9 cellular contexts compared by ENCODE assay signal in the genomic region with DNA sequence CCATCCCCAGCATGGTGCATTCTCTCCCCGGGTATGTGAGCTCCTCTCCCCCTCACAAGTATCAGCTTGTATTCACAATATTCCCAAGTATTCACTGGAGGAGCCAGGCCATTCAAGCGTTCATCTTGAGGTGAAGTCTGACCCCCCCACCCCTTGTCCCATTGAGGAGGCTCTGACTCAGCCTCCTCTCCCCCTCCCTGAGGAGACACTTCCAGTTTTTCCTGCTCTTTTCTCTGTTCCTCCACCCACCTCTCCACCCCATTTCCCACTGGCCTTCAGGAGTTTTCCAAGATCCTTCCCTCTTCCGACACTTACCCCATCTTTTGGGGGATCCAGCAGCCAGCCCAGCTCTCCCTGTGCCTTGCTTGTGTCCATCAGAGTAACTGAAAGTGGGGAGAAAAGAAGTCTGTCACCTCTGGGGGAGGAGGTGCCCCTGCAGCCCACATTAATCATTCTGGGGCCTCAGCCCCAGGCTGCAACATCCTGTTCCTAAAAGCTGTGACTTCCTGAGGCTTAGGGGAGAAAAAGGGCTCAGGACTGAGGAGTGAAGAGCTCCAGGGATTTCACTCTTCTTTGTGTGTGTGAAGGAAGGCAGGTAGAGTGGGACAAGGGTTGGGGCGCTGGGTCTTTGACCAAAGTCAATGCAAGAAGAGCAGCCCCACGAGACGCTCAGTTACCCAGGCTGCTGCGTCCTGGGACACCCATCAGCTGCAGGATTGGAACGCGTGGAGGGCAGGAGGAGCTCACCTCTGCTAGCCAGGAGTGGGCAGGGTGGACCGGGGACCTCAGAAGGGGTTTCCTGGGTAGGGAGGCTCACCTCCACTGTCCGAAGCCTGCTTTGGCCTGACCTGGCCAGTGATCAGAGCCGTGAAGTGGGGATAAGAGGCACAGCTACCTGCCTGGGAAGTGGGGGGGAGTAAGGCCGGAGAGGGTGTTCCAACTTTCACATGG. TPM values are rescaled to one million over a fixed set of nuclear protein-coding genes. Genes with fewer than 3 reads are reported as not detected.
DNase-seq lines count a peak whose midpoint lies in the region; ATAC-seq, FAIRE-seq and TF ChIP-seq lines count a peak whose summit lies in the region.
"Had no signal": no experiment of that assay in that cellular context is flagged by ENCODE, and none has a peak within 500 bp of the region (broad histone marks: within the 10 kb centered on the region; RNA-seq: fewer than 3 reads in every experiment).

No MANE protein-coding gene starts in this region.

- H3K27me3 ChIP-seq in HUES6 (ENCODE audit: control insufficient read depth, insufficient read depth, low read length) (no peaks in the 10 kb centered on the region), small intestine (ENCODE audit: control insufficient read depth in 2 of 2, insufficient read depth in 2 of 2, low read length in 2 of 2) (no peaks in the 10 kb centered on the region)

- H3K4me3 ChIP-seq in HUES6 (ENCODE audit: low read depth, low read length) (peak overlapping the region; percentile 84), small intestine (ENCODE audit: low read depth in 1 of 2, low read length in 2 of 2) (peak overlapping the region; percentile 19 to 62)

- peak overlapping the region; percentile 72; the same call in 1 of the 2 replicates for H3K27ac ChIP-seq in HUES6 (ENCODE audit: low read depth, low read length)
- H3K27ac ChIP-seq in small intestine (ENCODE audit: low read depth in 1 of 2, low read length in 1 of 2), result peak overlapping the region; percentile 50 to 60

- no peak for TF ChIP-seq CTCF in glutamatergic neuron (IDR thresholded peaks at IDR 0.05; ENCODE audit: partially characterized antibody, unreplicated experiment)

- no peak for ATAC-seq in GM18909 (IDR thresholded peaks at IDR 0.05; ENCODE audit: poor library complexity, unreplicated experiment)

- no peak overlapping the region for H3K27ac Mint-ChIP-seq in glutamatergic neuron (ENCODE audit: unreplicated experiment)

- H3K9me3 Mint-ChIP-seq in glutamatergic neuron (ENCODE audit: unreplicated experiment), result peaks cover 13% of the 10 kb centered on the region

- H3K4me1 ChIP-seq in HUES6 (ENCODE audit: control insufficient read depth, insufficient read depth, low read length), result peaks cover 63% of the 10 kb centered on the region
- H3K4me1 ChIP-seq in small intestine (ENCODE audit: control insufficient read depth in 2 of 2, insufficient read depth in 1 of 2, low read depth in 1 of 2, low read length in 1 of 2), result peaks cover 11 to 20% of the 10 kb centered on the region in 2 donors

- no peak for FAIRE-seq in small intestine (lab: Jason Lieb, UNC)
- no peak for FAIRE-seq in GM12892 (lab: Jason Lieb, UNC)

- WGBS in small intestine, 3 donors, result 14 to 49% (median 21%) methylated on average over 12 to 13 of the region's 13 CpGs

- DNase-seq in UCSD-AML1 (lab: John Stamatoyannopoulos, UW; ENCODE audit: unreplicated experiment), result peak; percentile 28
- DNase-seq in glutamatergic neuron, result no peak
- no peak for DNase-seq in small intestine
- no peak for DNase-seq in NCI-H510A (lab: John Stamatoyannopoulos, UW)
- no peak for DNase-seq in GM12892 (ENCODE audit: insufficient read length)
- no peak for DNase-seq in NCI-H2196 treated with DMSO at 0.1 percent for 48 hours (lab: John Stamatoyannopoulos, UW; ENCODE audit: unreplicated experiment)

- peaks cover 16% of the 10 kb centered on the region for H3K27me3 Mint-ChIP-seq in glutamatergic neuron (ENCODE audit: unreplicated experiment)

- H3K9ac ChIP-seq in HUES6 (ENCODE audit: low read length), result peak overlapping the region; percentile 86

- no peak for TF ChIP-seq POLR2A in GM12892 (IDR thresholded peaks at IDR 0.05; ENCODE audit: low read depth, low read length)

- H3K4me1 Mint-ChIP-seq in glutamatergic neuron (ENCODE audit: low read depth, unreplicated experiment), result peaks cover 49% of the 10 kb centered on the region

- H3K36me3 ChIP-seq in HUES6 (ENCODE audit: control insufficient read depth, insufficient read depth, low read length) (peaks cover 23% of the 10 kb centered on the region), small intestine (ENCODE audit: control insufficient read depth in 2 of 2, insufficient read depth in 2 of 2, low read length in 2 of 2) (no peaks in the 10 kb centered on the region)

- no peaks in the 10 kb centered on the region for H3K9me3 ChIP-seq in HUES6 (ENCODE audit: control insufficient read depth, insufficient read depth, low read depth, low read length)
- H3K9me3 ChIP-seq in small intestine (ENCODE audit: control insufficient read depth, low read depth), result no peaks in the 10 kb centered on the region

- no peaks in the 10 kb centered on the region for H3K36me3 Mint-ChIP-seq in glutamatergic neuron (ENCODE audit: unreplicated experiment)

- H3K4me3 Mint-ChIP-seq in glutamatergic neuron (ENCODE audit: unreplicated experiment), result peak overlapping the region; percentile 40

RNA-seq across cellular contexts. Expression of a gene that starts 1.1 kb away (rescaled TPM):
- total RNA-seq in glutamatergic neuron (ENCODE audit: unreplicated experiment), result 4.7 TPM
- 10 to 100 TPM; 14.6 to 42.3 (median 19.6) TPM for polyA plus RNA-seq in small intestine
- 1.5 TPM for polyA plus RNA-seq in GM12892 (2012; ENCODE audit: missing spikeins)

RNA-seq across cellular contexts. Expression of a gene that starts 26.4 kb away (rescaled TPM):
- total RNA-seq in glutamatergic neuron (ENCODE audit: unreplicated experiment), result 163 TPM
- polyA plus RNA-seq in small intestine, result 10 to 100 TPM; 50.3 to 73.2 (median 50.8) TPM
- 26.2 TPM for polyA plus RNA-seq in GM12892 (2012; ENCODE audit: missing spikeins)

RNA-seq across cellular contexts. Expression of a gene that starts 35.7 kb away (rescaled TPM):
- total RNA-seq in glutamatergic neuron (ENCODE audit: unreplicated experiment), result not detected
- not detected for polyA plus RNA-seq in small intestine
- polyA plus RNA-seq in GM12892 (2012; ENCODE audit: missing spikeins), result not detected
- total RNA-seq: cerebellum had no signal

RNA-seq across cellular contexts. Expression of a gene that starts 45.1 kb away (rescaled TPM):
- 111 TPM for total RNA-seq in glutamatergic neuron (ENCODE audit: unreplicated experiment)
- 1 to 10 TPM in 1 of 3 donors, under 1 TPM in 1, not detected in 1; 0.54 to 3.3 TPM for polyA plus RNA-seq in small intestine
- polyA plus RNA-seq in GM12892 (2012; ENCODE audit: missing spikeins), result not detected
